In genomic region chr15:31352911-31353811, GRCh38 we compare ENCODE assay signal across 8 cellular contexts. TPM values are rescaled to one million over a fixed set of nuclear protein-coding genes. Genes with fewer than 3 reads are reported as not detected.
DNase-seq lines count a peak whose midpoint lies in the region; ATAC-seq and TF ChIP-seq lines count a peak whose summit lies in the region.

No MANE protein-coding gene starts in this region.

- TF ChIP-seq CTCF in brain microvascular endothelial cell (IDR thresholded peaks at IDR 0.05; ENCODE audit: low read depth, low read length, missing control alignments): no peak

- DNase-seq in DMS79 (lab: John Stamatoyannopoulos, UW) (peak; percentile 53), SIG-M5 (lab: John Stamatoyannopoulos, UW) (peak; percentile 61), brain microvascular endothelial cell (peak; percentile 62), left colon (peak in 1 of 2 donors; percentile 66), erythroblast (lab: John Stamatoyannopoulos, UW) (no peak)
- peak; percentile 63 for DNase-seq in stimulated activated naive CD8-positive, alpha-beta T cell treated with anti-CD3 and anti-CD28 coated beads, Interleukin-15, Interleukin-2, amounts not matched to agents 100 U/mL and 50 U/mL, for 24 hours

- peak overlapping the region; percentile 30 for H3K27ac ChIP-seq in brain microvascular endothelial cell

- no peak overlapping the region for H3K4me3 ChIP-seq in brain microvascular endothelial cell (ENCODE audit: low read depth, low read length)

- no peak for TF ChIP-seq POLR2A in erythroblast (IDR thresholded peaks at IDR 0.05; ENCODE audit: low read length)

- peak; percentile 76 for ATAC-seq in GM19397 (IDR thresholded peaks at IDR 0.05; ENCODE audit: unreplicated experiment)
- peak; percentile 61 for ATAC-seq in HG03442 (IDR thresholded peaks at IDR 0.05; ENCODE audit: unreplicated experiment)
- peak; percentile 67 for ATAC-seq in left colon
- peak; percentile 22 for ATAC-seq in stimulated activated naive CD8-positive, alpha-beta T cell treated with anti-CD3 and anti-CD28 coated beads, Interleukin-15, Interleukin-2, amounts not matched to agents 100 U/mL and 50 U/mL, for 24 hours

- in situ Hi-C loops in brain microvascular endothelial cell (cut with HindIII; ENCODE audit: low pct_ligation_motif_present, low sequenced_read_pairs): no loop called here

- H3K36me3 ChIP-seq in brain microvascular endothelial cell (replicated peaks): peaks cover 2% of the 10 kb centered on the region

- H3K27me3 ChIP-seq in brain microvascular endothelial cell (replicated peaks): no peaks in the 10 kb centered on the region

- intact Hi-C loops in left colon (cut with DNase I, micrococcal nuclease): no loop called here

RNA-seq across cellular contexts. Expression of gene KLF13, which starts 26.5 kb away (rescaled TPM):
- total RNA-seq in left colon: 100 to 1,000 TPM in 1 of 2 donors, 10 to 100 TPM in 1; 36.8 to 103 TPM

Comparison
In these comparisons a context has a peak if more than half of its experiments do, and no peak if none do; other contexts are left out.
1. DNase-seq: peak in DMS79 (single experiment), SIG-M5 (single experiment), brain microvascular endothelial cell (single experiment) and stimulated activated naive CD8-positive, alpha-beta T cell treated with anti-CD3 and anti-CD28 coated beads, Interleukin-15, Interleukin-2, amounts not matched to agents 100 U/mL and 50 U/mL, for 24 hours (single experiment); none in erythroblast (0 of 2).
2. ATAC-seq: peak in every context shown above with its lines; median percentile 76 in GM19397; 67 in left colon; 61 in HG03442; 22 in stimulated activated naive CD8-positive, alpha-beta T cell treated with anti-CD3 and anti-CD28 coated beads, Interleukin-15, Interleukin-2, amounts not matched to agents 100 U/mL and 50 U/mL, for 24 hours.